Comparison of ENCODE assay signal across 17 cellular contexts in genomic region chr11:73446766-73447165, GRCh38.
DNase-seq lines count a peak whose midpoint lies in the region; ATAC-seq and TF ChIP-seq lines count a peak whose summit lies in the region.
"Had no signal": no experiment of that assay in that cellular context is flagged by ENCODE, and none has a peak within 500 bp of the region (broad histone marks: within the 10 kb centered on the region; RNA-seq: fewer than 3 reads in every experiment).

No MANE protein-coding gene starts in this region.

- no peak overlapping the region for H3K4me3 Mint-ChIP-seq in CD4-positive, CD25-positive, alpha-beta regulatory T cell
- no peak overlapping the region for H3K4me3 Mint-ChIP-seq in progenitor cell of endocrine pancreas (ENCODE audit: low read depth)
- no peak overlapping the region for H3K4me3 Mint-ChIP-seq in MCF 10A (ENCODE audit: unreplicated experiment)
- H3K4me3 Mint-ChIP-seq: CD4-positive, alpha-beta memory T cell had no signal

- POLR2A ChIA-PET in MCF 10A (lab: Yijun Ruan, JAX) = interaction anchor here (0.7 to 1.2 kb wide), 3 partner anchors 14 to 49 kb away, joined by 3 to 4 read pairs (median 4); no protein-coding TSS in a partner anchor

- H3K4me1 ChIP-seq in CD4-positive, CD25-positive, alpha-beta regulatory T cell (ENCODE audit: control insufficient read depth, insufficient read depth, low read length, poor library complexity, severe bottlenecking) = no peaks in the 10 kb centered on the region
- H3K4me1 ChIP-seq: A549 had no signal

- peaks cover 7 to 15% (median 11%) of the 10 kb centered on the region in 4 donors for H3K4me1 Mint-ChIP-seq in CD4-positive, CD25-positive, alpha-beta regulatory T cell
- peaks cover 23% of the 10 kb centered on the region for H3K4me1 Mint-ChIP-seq in progenitor cell of endocrine pancreas (ENCODE audit: low read depth)
- no peaks in the 10 kb centered on the region for H3K4me1 Mint-ChIP-seq in MCF 10A (ENCODE audit: insufficient read depth, unreplicated experiment)

- H3K27ac ChIP-seq in CD4-positive, CD25-positive, alpha-beta regulatory T cell (ENCODE audit: insufficient read depth, low read length, poor library complexity, severe bottlenecking) = no peak overlapping the region
- peak overlapping the region; percentile 56 for H3K27ac ChIP-seq in VCaP
- H3K27ac ChIP-seq: 22Rv1, A549, C4-2B, GM23248, HL-60 had no signal

- ATAC-seq in Right ventricle myocardium inferior = peak; percentile 50
- no peak for ATAC-seq in left cardiac atrium
- ATAC-seq in CD4-positive, CD25-positive, alpha-beta regulatory T cell (ENCODE audit: low read depth in 2 of 2) = no peak
- ATAC-seq: A549 had no signal

- H3K36me3 Mint-ChIP-seq in CD4-positive, CD25-positive, alpha-beta regulatory T cell = peaks cover 8% of the 10 kb centered on the region
- H3K36me3 Mint-ChIP-seq in progenitor cell of endocrine pancreas (ENCODE audit: insufficient read depth) = peaks cover 4% of the 10 kb centered on the region
- no peaks in the 10 kb centered on the region for H3K36me3 Mint-ChIP-seq in MCF 10A (ENCODE audit: insufficient read depth, unreplicated experiment)

- H3K9me3 Mint-ChIP-seq in CD4-positive, CD25-positive, alpha-beta regulatory T cell = peaks cover 0 to 1% (median 0%) of the 10 kb centered on the region in 7 donors
- H3K9me3 Mint-ChIP-seq in progenitor cell of endocrine pancreas (ENCODE audit: low read depth) = no peaks in the 10 kb centered on the region
- H3K9me3 Mint-ChIP-seq in MCF 10A (ENCODE audit: unreplicated experiment) = no peaks in the 10 kb centered on the region
- H3K9me3 Mint-ChIP-seq: CD4-positive, alpha-beta memory T cell had no signal

- peak overlapping the region in 2 of 3 donors; percentile 9 to 45 for H3K27ac Mint-ChIP-seq in CD4-positive, CD25-positive, alpha-beta regulatory T cell
- H3K27ac Mint-ChIP-seq in progenitor cell of endocrine pancreas (peak overlapping the region; percentile 17), MCF 10A (ENCODE audit: low read depth, unreplicated experiment) (no peak overlapping the region)

- CTCF ChIA-PET in MCF 10A (lab: Yijun Ruan, JAX) = interaction anchor here (0.6 to 1.3 kb wide), 3 partner anchors 32 to 267 kb away, joined by 3 read pairs; no protein-coding TSS in a partner anchor

- no peaks in the 10 kb centered on the region for H3K27me3 Mint-ChIP-seq in CD4-positive, CD25-positive, alpha-beta regulatory T cell
- H3K27me3 Mint-ChIP-seq in progenitor cell of endocrine pancreas (no peaks in the 10 kb centered on the region), MCF 10A (ENCODE audit: insufficient read depth, unreplicated experiment) (no peaks in the 10 kb centered on the region)
- H3K27me3 Mint-ChIP-seq: CD4-positive, alpha-beta memory T cell had no signal

- no TSS peak for BruUV-seq in MCF 10A (replicated peaks; lab: Mats Ljungman, UMichigan)

- intact Hi-C loops in Right ventricle myocardium inferior (cut with DNase I) = no loop called here
- intact Hi-C loops in left cardiac atrium (cut with DNase I) = no loop called here
- intact Hi-C loops in MCF 10A (cut with micrococcal nuclease) = no loop called here

- DNase-seq in Right ventricle myocardium inferior (ENCODE audit: missing footprints) = no peak
- DNase-seq in left cardiac atrium = no peak
- DNase-seq in CD4-positive, CD25-positive, alpha-beta regulatory T cell = no peak
- DNase-seq in progenitor cell of endocrine pancreas (ENCODE audit: low spot score, unreplicated experiment) = no peak
- DNase-seq in NCI-H2081 treated with DMSO at 0.1 percent for 48 hours (lab: John Stamatoyannopoulos, UW) = no peak
- no peak for DNase-seq in MCF 10A (ENCODE audit: unreplicated experiment)
- DNase-seq: CD4-positive, alpha-beta memory T cell; DMS153; DMS79; GDM1; GM23248; HCEC 1CT had no signal

- TF ChIP-seq CTCF in VCaP (conservative IDR thresholded peaks at IDR 0.05) = no peak
- no peak for TF ChIP-seq CTCF in progenitor cell of endocrine pancreas (IDR thresholded peaks at IDR 0.05; ENCODE audit: unreplicated experiment)
- no peak for TF ChIP-seq CTCF in MCF 10A (IDR thresholded peaks at IDR 0.05; ENCODE audit: unreplicated experiment)

- H3K36me3 ChIP-seq in CD4-positive, CD25-positive, alpha-beta regulatory T cell (ENCODE audit: control insufficient read depth, insufficient read depth, low read length) = no peaks in the 10 kb centered on the region

- H3K9me3 ChIP-seq in CD4-positive, CD25-positive, alpha-beta regulatory T cell (ENCODE audit: control insufficient read depth in 2 of 2, low read length in 2 of 2) = no peaks in the 10 kb centered on the region
- H3K9me3 ChIP-seq: A549 had no signal

- no peaks in the 10 kb centered on the region for H3K27me3 ChIP-seq in CD4-positive, CD25-positive, alpha-beta regulatory T cell (ENCODE audit: control insufficient read depth, insufficient read depth, low read length)

- H3K4me3 ChIP-seq in CD4-positive, CD25-positive, alpha-beta regulatory T cell (ENCODE audit: low read depth, low read length) = no peak overlapping the region
- H3K4me3 ChIP-seq: A549, GM23248 had no signal
